In the genomic region with DNA sequence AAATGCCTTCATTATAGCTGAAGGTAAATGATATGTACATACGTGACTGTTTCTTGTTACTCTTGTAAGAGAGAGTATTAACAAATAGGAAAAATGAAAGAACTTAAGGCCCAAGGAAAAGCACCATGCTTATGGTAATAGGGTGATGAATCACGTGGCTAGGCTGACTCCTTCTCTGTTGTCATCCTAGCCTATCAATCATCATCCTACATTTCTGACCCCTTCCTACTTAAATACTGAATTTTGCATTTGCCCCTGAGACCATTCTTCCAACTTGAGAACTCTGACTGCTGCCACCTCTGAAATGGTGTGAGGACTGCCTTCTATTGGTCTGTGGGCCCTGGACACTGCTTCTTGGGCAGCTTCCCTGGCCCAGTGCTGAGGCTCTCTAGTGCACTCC, we compare ENCODE assay signal across 21 cellular contexts. TPM values are rescaled to one million over a fixed set of nuclear protein-coding genes. Genes with fewer than 3 reads are reported as not detected.
DNase-seq lines count a peak whose midpoint lies in the region; ATAC-seq, FAIRE-seq and TF ChIP-seq lines count a peak whose summit lies in the region.
"Had no signal": no experiment of that assay in that cellular context is flagged by ENCODE, and none has a peak within 500 bp of the region (broad histone marks: within the 10 kb centered on the region; RNA-seq: fewer than 3 reads in every experiment).

No MANE protein-coding gene starts in this region.

- H3K27ac ChIP-seq in RWPE2 (ENCODE audit: poor library complexity, severe bottlenecking) (no peak overlapping the region), endothelial cell of umbilical vein (ENCODE audit: insufficient read depth, low read depth, low read length) (no peak overlapping the region), mesenchymal stem cell (ENCODE audit: low read length, poor library complexity, severe bottlenecking) (no peak overlapping the region), uterus (peak overlapping the region; percentile 22 to 67), tibial nerve (no peak overlapping the region)
- H3K27ac ChIP-seq: C4-2B had no signal

- no peak overlapping the region for H4K91ac ChIP-seq in mesenchymal stem cell (ENCODE audit: low read length)

- peak overlapping the region; percentile 48 for H4K8ac ChIP-seq in mesenchymal stem cell (ENCODE audit: low read length)

- no peak overlapping the region for H3K23ac ChIP-seq in mesenchymal stem cell (ENCODE audit: low read length in 2 of 2)

- TF ChIP-seq CTCF in RWPE2 (IDR thresholded peaks at IDR 0.05; ENCODE audit: poor library complexity, severe bottlenecking), result no peak
- TF ChIP-seq CTCF in endothelial cell of umbilical vein (IDR thresholded peaks at IDR 0.05; ENCODE audit: extremely low read depth in 1 of 2, insufficient read depth in 1 of 2, low read depth in 1 of 2, low read length in 2 of 2), result no peak
- no peak for TF ChIP-seq CTCF in uterus (IDR thresholded peaks at IDR 0.05)
- TF ChIP-seq CTCF in tibial nerve (IDR thresholded peaks at IDR 0.05), result no peak

- H3K36me3 ChIP-seq in RWPE2 (ENCODE audit: low read depth) (peaks cover 76% of the 10 kb centered on the region), endothelial cell of umbilical vein (ENCODE audit: control insufficient read depth in 2 of 2, extremely low read depth in 1 of 2, insufficient read depth in 2 of 2, low read length in 2 of 2) (peaks cover 35 to 56% of the 10 kb centered on the region in 2 experiments), mesenchymal stem cell (ENCODE audit: control insufficient read depth in 1 of 2, insufficient read depth in 2 of 2, low read depth in 1 of 2, low read length in 2 of 2) (peaks cover 0 to 26% of the 10 kb centered on the region in 2 experiments), uterus (no peaks in the 10 kb centered on the region), tibial nerve (no peaks in the 10 kb centered on the region)
- H3K36me3 ChIP-seq: BE2C, HAP-1 had no signal

- no peak overlapping the region for H3K18ac ChIP-seq in mesenchymal stem cell (ENCODE audit: low read depth in 1 of 2, low read length in 2 of 2)

- POLR2A ChIA-PET in endothelial cell of umbilical vein (lab: Charles Lee), result no interaction called here

- DNase-seq in RWPE2 (ENCODE audit: low spot score) (no peak), endothelial cell of umbilical vein (ENCODE audit: low read depth, low spot score) (peak; percentile 49), mesenchymal stem cell (no peak), uterus (no peak), tibial nerve (ENCODE audit: low spot score in 2 of 2) (no peak), urothelium cell line (ENCODE audit: low spot score) (no peak), NCI-H524 (lab: John Stamatoyannopoulos, UW) (no peak)
- DNase-seq: BE2C; CD8-positive, alpha-beta T cell; COR-L47; DMS153; DMS79 treated with DMSO at 0.1 percent for 48 hours; EL; GOT3 had no signal

- WGBS in mesenchymal stem cell, result 87% methylated on average over 1 of the region's 2 CpGs
- 77 to 90% methylated on average over 2 of the region's 2 CpGs for WGBS in tibial nerve, 2 donors

- peak; percentile 33; the same call in 1 of the 3 replicates for ATAC-seq in RWPE2 (ENCODE audit: low read depth)
- ATAC-seq: CD8-positive, alpha-beta T cell had no signal

- TF ChIP-seq POLR2A in endothelial cell of umbilical vein (IDR thresholded peaks at IDR 0.05; ENCODE audit: low read depth, low read length) (peak; percentile 55), uterus (IDR thresholded peaks at IDR 0.05) (no peak), tibial nerve (IDR thresholded peaks at IDR 0.05) (no peak)

- H3K27me3 ChIP-seq in RWPE2 (ENCODE audit: insufficient read depth, poor library complexity, severe bottlenecking) (no peaks in the 10 kb centered on the region), endothelial cell of umbilical vein (ENCODE audit: control insufficient read depth in 2 of 2, insufficient read depth in 2 of 2, low read length in 2 of 2) (no peaks in the 10 kb centered on the region), mesenchymal stem cell (ENCODE audit: control insufficient read depth in 1 of 2, insufficient read depth in 1 of 2, low read length in 2 of 2) (no peaks in the 10 kb centered on the region), uterus (no peaks in the 10 kb centered on the region), tibial nerve (no peaks in the 10 kb centered on the region)

- intact Hi-C loops in endothelial cell of umbilical vein (cut with micrococcal nuclease) (no loop called here), uterus (cut with DNase I; ENCODE audit: low total_unique reads) (no loop called here)

- BruUV-seq in endothelial cell of umbilical vein (replicated peaks; lab: Mats Ljungman, UMichigan), result no TSS peak

- H3K9ac ChIP-seq in endothelial cell of umbilical vein (replicated peaks; ENCODE audit: extremely low read depth, insufficient read depth, low read length) (no peak overlapping the region), mesenchymal stem cell (ENCODE audit: low read length) (no peak overlapping the region)

- H2BK12ac ChIP-seq in mesenchymal stem cell (ENCODE audit: low read length in 2 of 2), result no peak overlapping the region

- no peak overlapping the region for H2BK5ac ChIP-seq in mesenchymal stem cell (ENCODE audit: low read depth, low read length, poor library complexity, severe bottlenecking)

- dilution Hi-C loops in endothelial cell of umbilical vein (cut with MboI; ENCODE audit: extremely low pct_ligation_motif_present, low sequenced_read_pairs), result loop anchor here (25.0 kb wide), 1 partner anchor 93 kb away; no protein-coding TSS in a partner anchor

- no peak overlapping the region for H2AK5ac ChIP-seq in mesenchymal stem cell (ENCODE audit: low read length, severe bottlenecking)

- H4K20me1 ChIP-seq in endothelial cell of umbilical vein (replicated peaks; ENCODE audit: control insufficient read depth, extremely low read depth, insufficient read depth, low read length), result peaks cover 5% of the 10 kb centered on the region

- no peak overlapping the region for H3K14ac ChIP-seq in mesenchymal stem cell (ENCODE audit: low read length in 2 of 2)

- no peak for TF ChIP-seq EP300 in tibial nerve (IDR thresholded peaks at IDR 0.05)

- H2AFZ ChIP-seq in endothelial cell of umbilical vein (ENCODE audit: low read depth, low read length) (no peak overlapping the region), mesenchymal stem cell (ENCODE audit: low read depth, low read length) (no peak overlapping the region)

- H3K4me2 ChIP-seq in endothelial cell of umbilical vein (ENCODE audit: insufficient read depth, low read length) (peak overlapping the region; percentile 26), mesenchymal stem cell (ENCODE audit: low read length, poor library complexity, severe bottlenecking) (no peak overlapping the region)

- H3K9me3 ChIP-seq in RWPE2 (ENCODE audit: severe bottlenecking) (no peaks in the 10 kb centered on the region), endothelial cell of umbilical vein (replicated peaks; ENCODE audit: control insufficient read depth, insufficient read depth, low read length) (no peaks in the 10 kb centered on the region), mesenchymal stem cell (ENCODE audit: control insufficient read depth, low read length) (no peaks in the 10 kb centered on the region), uterus (no peaks in the 10 kb centered on the region), tibial nerve (no peaks in the 10 kb centered on the region)
- H3K9me3 ChIP-seq: BE2C, HAP-1 had no signal

- H3K4me3 ChIP-seq in RWPE2 (ENCODE audit: severe bottlenecking) (no peak overlapping the region), endothelial cell of umbilical vein (replicated peaks in 1 of 3; ENCODE audit: insufficient read depth in 1 of 3, low read depth in 1 of 3, low read length in 3 of 3) (no peak overlapping the region), mesenchymal stem cell (ENCODE audit: insufficient read depth in 1 of 2, low read depth in 1 of 2, low read length in 2 of 2) (no peak overlapping the region), uterus (no peak overlapping the region), tibial nerve (no peak overlapping the region)
- H3K4me3 ChIP-seq: HAP-1 had no signal

- H2BK120ac ChIP-seq in mesenchymal stem cell (ENCODE audit: low read depth, low read length), result no peak overlapping the region

- FAIRE-seq in endothelial cell of umbilical vein (lab: Jason Lieb, UNC), result no peak
- FAIRE-seq in urothelium cell line (lab: Jason Lieb, UNC), result no peak
- FAIRE-seq: A204.1, D721Med, G401.6, GM12891 had no signal

- peaks cover 97% of the 10 kb centered on the region for H3K79me2 ChIP-seq in endothelial cell of umbilical vein (ENCODE audit: control insufficient read depth, insufficient read depth, low read length)

- no peaks in the 10 kb centered on the region for H3K79me1 ChIP-seq in mesenchymal stem cell (replicated peaks; ENCODE audit: low read length, poor library complexity, severe bottlenecking)

- no peak overlapping the region for H3K4ac ChIP-seq in mesenchymal stem cell (ENCODE audit: low read depth in 1 of 2, low read length in 2 of 2)

- no peak overlapping the region for H2BK15ac ChIP-seq in mesenchymal stem cell (ENCODE audit: low read depth, poor library complexity, severe bottlenecking)

- CTCF ChIA-PET in endothelial cell of umbilical vein (lab: Charles Lee), result interaction anchor here (1.1 to 1.6 kb wide), 2 partner anchors 67 to 123 kb away, joined by 3 to 4 read pairs; no protein-coding TSS in a partner anchor

- H3K4me1 ChIP-seq in RWPE2 (ENCODE audit: insufficient read depth, poor library complexity, severe bottlenecking) (peaks cover 6% of the 10 kb centered on the region), endothelial cell of umbilical vein (ENCODE audit: control insufficient read depth, extremely low read depth, insufficient read depth, low read length) (peaks cover 79% of the 10 kb centered on the region), mesenchymal stem cell (ENCODE audit: control insufficient read depth, insufficient read depth, low read depth, low read length) (no peaks in the 10 kb centered on the region), uterus (peaks cover 0 to 7% of the 10 kb centered on the region in 2 donors), tibial nerve (peaks cover 0 to 12% (median 2%) of the 10 kb centered on the region in 4 donors)
- H3K4me1 ChIP-seq: BE2C had no signal

- no peaks in the 10 kb centered on the region for H3K9me1 ChIP-seq in endothelial cell of umbilical vein (replicated peaks; ENCODE audit: control insufficient read depth, extremely low read depth, insufficient read depth, low read length)

RNA-seq across cellular contexts. Expression of a gene that starts 28.9 kb away (rescaled TPM):
- total RNA-seq in endothelial cell of umbilical vein, result 2,354 and 2,981 TPM in 2 replicates
- polyA plus RNA-seq in endothelial cell of umbilical vein, result 10,356 and 11,813 TPM in 2 replicates
- 7,787 and 8,501 TPM in 2 replicates for polyA plus RNA-seq in endothelial cell of umbilical vein (2011; cell fraction: cytosol; rRNA removed)
- 6,181 and 7,713 TPM in 2 replicates for polyA plus RNA-seq in endothelial cell of umbilical vein (2011; cell fraction: nucleus; rRNA removed)
- polyA plus RNA-seq in endothelial cell of umbilical vein (2012), result 2,631 and 3,819 TPM in 2 replicates
- polyA minus RNA-seq in endothelial cell of umbilical vein, result 9,211 and 9,669 TPM in 2 replicates
- 38.8 TPM for polyA minus RNA-seq in endothelial cell of umbilical vein (2011; cell fraction: cytosol; rRNA and poly(A)+ RNA removed)
- polyA minus RNA-seq in endothelial cell of umbilical vein (2011; cell fraction: nucleus; rRNA and poly(A)+ RNA removed), result 5,639 and 5,640 TPM in 2 replicates
- 351 TPM for polyA plus RNA-seq in mesenchymal stem cell (2013, experiment 1 of 2)
- 352 TPM for polyA plus RNA-seq in mesenchymal stem cell (2013, experiment 2 of 2)
- total RNA-seq in uterus, result 100 to 1,000 TPM in 3 of 4 donors, 10 to 100 TPM in 1; 57.0 to 513 (median 250) TPM
- total RNA-seq in tibial nerve, result 100 to 1,000 TPM; 113 to 253 (median 137) TPM
- total RNA-seq: CD8-positive, alpha-beta T cell; HT-29 had no signal

Comparison
In these comparisons a context has a peak if more than half of its experiments do, and no peak if none do; other contexts are left out.
1. H3K27ac ChIP-seq: peak in uterus (2 of 2); none in RWPE2 (single experiment), endothelial cell of umbilical vein (single experiment), mesenchymal stem cell (single experiment) and tibial nerve (0 of 4).